ENCODE assay signal across 7 cellular contexts in genomic region chr3:189270248-189270832, GRCh38.
DNase-seq lines count a peak whose midpoint lies in the region; ATAC-seq, FAIRE-seq and TF ChIP-seq lines count a peak whose summit lies in the region.

No MANE protein-coding gene starts in this region.

- H3K9me2 ChIP-seq in SU-DHL-6 (replicated peaks; ENCODE audit: insufficient read depth, low read length): no peaks in the 10 kb centered on the region

- no peak for DNase-seq in GM12891 (ENCODE audit: insufficient read length, low spot score)
- peak; percentile 98 for DNase-seq in NCI-H146 (lab: John Stamatoyannopoulos, UW)
- DNase-seq in choroid plexus epithelial cell (ENCODE audit: low read depth): peak; percentile 89
- DNase-seq in lower lobe of right lung: peak; percentile 61
- peak; percentile 78 for DNase-seq in transverse colon

- in situ Hi-C loops in transverse colon (cut with MboI; ENCODE audit: low pct_ligation_motif_present in 1 of 4, low pct_unique_long_range_greater_than_20kb in 1 of 4, low sequenced_read_pairs in 3 of 4): loop anchor here in 3 of 4 donors (25.0 kb wide), 1 partner anchor 667 kb away; no protein-coding TSS in a partner anchor

- H2AFZ ChIP-seq in SU-DHL-6 (ENCODE audit: low read depth, low read length, severe bottlenecking): no peak overlapping the region

- H3K4me3 ChIP-seq in SU-DHL-6 (ENCODE audit: insufficient read depth, low read length, poor library complexity, severe bottlenecking) (no peak overlapping the region), choroid plexus epithelial cell (ENCODE audit: low read depth, low read length) (no peak overlapping the region), lower lobe of right lung (no peak overlapping the region), transverse colon (no peak overlapping the region)

- no peaks in the 10 kb centered on the region for H4K20me1 ChIP-seq in SU-DHL-6 (ENCODE audit: low read depth, low read length)

- peak; percentile 58 for FAIRE-seq in GM12891 (lab: Jason Lieb, UNC)

- no peaks in the 10 kb centered on the region for H3F3A ChIP-seq in SU-DHL-6 (ENCODE audit: insufficient read depth)

- H3K4me1 ChIP-seq in lower lobe of right lung (peaks cover 5% of the 10 kb centered on the region), transverse colon (peaks cover 0 to 5% (median 0%) of the 10 kb centered on the region in 4 donors)

- H3K4me2 ChIP-seq in SU-DHL-6 (ENCODE audit: low read depth, low read length, poor library complexity, severe bottlenecking): no peak overlapping the region

- WGBS in transverse colon (ENCODE audit: low coverage in 1 of 2), 2 donors: 60 to 65% methylated on average over 5 of the region's 5 CpGs

- intact Hi-C loops in lower lobe of right lung (cut with DNase I): no loop called here
- intact Hi-C loops in transverse colon (cut with DNase I; ENCODE audit: low total_unique reads): no loop called here

- TF ChIP-seq POLR2A in GM12891 (IDR thresholded peaks at IDR 0.05; ENCODE audit: low read depth, low read length) (no peak), transverse colon (IDR thresholded peaks at IDR 0.05) (no peak)

- no peaks in the 10 kb centered on the region for H3K9me3 ChIP-seq in SU-DHL-6 (ENCODE audit: insufficient read depth, low read length)
- H3K9me3 ChIP-seq in lower lobe of right lung: no peaks in the 10 kb centered on the region
- no peaks in the 10 kb centered on the region for H3K9me3 ChIP-seq in transverse colon

- TF ChIP-seq EP300 in transverse colon (IDR thresholded peaks at IDR 0.05; ENCODE audit: low read depth): no peak

- H3K27me3 ChIP-seq in SU-DHL-6 (ENCODE audit: low read length) (no peaks in the 10 kb centered on the region), lower lobe of right lung (ENCODE audit: low read depth) (no peaks in the 10 kb centered on the region), transverse colon (no peaks in the 10 kb centered on the region)

- no peaks in the 10 kb centered on the region for H3K79me2 ChIP-seq in SU-DHL-6 (ENCODE audit: insufficient read depth, low read length)

- H3K36me3 ChIP-seq in SU-DHL-6 (ENCODE audit: low read length): no peaks in the 10 kb centered on the region
- no peaks in the 10 kb centered on the region for H3K36me3 ChIP-seq in lower lobe of right lung
- no peaks in the 10 kb centered on the region for H3K36me3 ChIP-seq in transverse colon

- TF ChIP-seq CTCF in SU-DHL-6 (IDR thresholded peaks at IDR 0.05; ENCODE audit: insufficient read depth, low read length, poor library complexity, severe bottlenecking) (peak; percentile 29), choroid plexus epithelial cell (conservative IDR thresholded peaks at IDR 0.05; ENCODE audit: low read depth, low read length) (peak; percentile 92), lower lobe of right lung (IDR thresholded peaks at IDR 0.05) (peak; percentile 48), transverse colon (IDR thresholded peaks at IDR 0.05) (peak; percentile 42 to 84 (median 59))

- no peak overlapping the region for H3K9ac ChIP-seq in SU-DHL-6 (ENCODE audit: low read length)

- H3K27ac ChIP-seq in SU-DHL-6 (ENCODE audit: low read depth, low read length) (no peak overlapping the region), lower lobe of right lung (no peak overlapping the region), transverse colon (no peak overlapping the region)

- ATAC-seq in HG02588 (IDR thresholded peaks at IDR 0.05; ENCODE audit: unreplicated experiment) (peak; percentile 75), lower lobe of right lung (peak; percentile 78 to 81)

TF ChIP-seq in GM12891, 5 proteins besides CTCF, POLR2A, EP300 and RAD21:
- TF ChIP-seq POLR2AphosphoS5 (IDR thresholded peaks at IDR 0.05; ENCODE audit: low read depth, low read length): no peak
- no peak for TF ChIP-seq TAF1 (IDR thresholded peaks at IDR 0.05; ENCODE audit: low read depth, low read length)
- TF ChIP-seq PAX5 (IDR thresholded peaks at IDR 0.05; ENCODE audit: insufficient read depth, low read length, severe bottlenecking): no peak
- no peak for TF ChIP-seq POU2F2 (IDR thresholded peaks at IDR 0.05; ENCODE audit: low read depth, low read length)
- TF ChIP-seq SPI1 (IDR thresholded peaks at IDR 0.05; ENCODE audit: low read depth, low read length): no peak

Comparison
In these comparisons a context has a peak if more than half of its experiments do, and no peak if none do; other contexts are left out.
1. CTCF ChIP-seq: peak in every context shown above with its lines; median percentile 92 in choroid plexus epithelial cell; 59 in transverse colon; 48 in lower lobe of right lung; 29 in SU-DHL-6.